Comparison of ENCODE assay signal across 15 cellular contexts in genomic region chr6:137744877-137745276, GRCh38.
DNase-seq lines count a peak whose midpoint lies in the region; ATAC-seq and TF ChIP-seq lines count a peak whose summit lies in the region.
"Had no signal": no experiment of that assay in that cellular context is flagged by ENCODE, and none has a peak within 500 bp of the region (broad histone marks: within the 10 kb centered on the region; RNA-seq: fewer than 3 reads in every experiment).

No MANE protein-coding gene starts in this region.

- ATAC-seq in GM18517 (IDR thresholded peaks at IDR 0.05; ENCODE audit: unreplicated experiment), result peak; percentile 79
- ATAC-seq in GM19467 (IDR thresholded peaks at IDR 0.05; ENCODE audit: unreplicated experiment), result peak; percentile 73
- ATAC-seq in HG02870 (IDR thresholded peaks at IDR 0.05; ENCODE audit: unreplicated experiment), result peak; percentile 65
- ATAC-seq in T-cell (replicated peaks in 1 of 4), result no peak
- ATAC-seq: left colon had no signal

- POLR2A ChIA-PET in T-cell (lab: Charles Lee), result no interaction called here

- H3K36me3 Mint-ChIP-seq in T-cell, result peaks cover 2% of the 10 kb centered on the region

- in situ Hi-C loops in GM13976 (cut with MboI; ENCODE audit: low sequenced_read_pairs, unreplicated experiment), result no loop called here

- CTCF ChIA-PET in T-cell (lab: Charles Lee), result interaction anchor here in 1 of 2 donors (0.6 kb wide), 2 partner anchors 48 to 369 kb away, joined by 3 to 5 read pairs; no protein-coding TSS in a partner anchor

- no peaks in the 10 kb centered on the region for H3K27me3 Mint-ChIP-seq in T-cell

- no peak for TF ChIP-seq CTCF in GM13976 (IDR thresholded peaks at IDR 0.05; ENCODE audit: borderline replicate concordance, control extremely low read depth, extremely low read depth, insufficient read depth, missing control alignments)

- no peak overlapping the region for H3K27ac Mint-ChIP-seq in T-cell
- H3K27ac Mint-ChIP-seq: nephron had no signal

- no peak overlapping the region for H3K4me3 Mint-ChIP-seq in T-cell
- H3K4me3 Mint-ChIP-seq: nephron had no signal

- peaks cover 0 to 32% (median 12%) of the 10 kb centered on the region in 3 donors for H3K4me1 Mint-ChIP-seq in T-cell

- H3K9me3 Mint-ChIP-seq in T-cell, result no peaks in the 10 kb centered on the region
- H3K9me3 Mint-ChIP-seq: nephron had no signal

- peak; percentile 76 for DNase-seq in Jurkat, Clone E6-1 (ENCODE audit: low read depth, low spot score)
- DNase-seq in T-cell (no peak), GM13976 (ENCODE audit: low spot score) (no peak), T-helper 2 cell (no peak)
- no peak for DNase-seq in activated CD8-positive, alpha-beta memory T cell treated with anti-CD3 and anti-CD28 coated beads for 24 hours
- DNase-seq: amygdala; C1 segment of cervical spinal cord; effector CD4-positive, alpha-beta T cell; KG1; left colon had no signal

- no peak overlapping the region for H3K4me3 ChIP-seq in Jurkat, Clone E6-1 (ENCODE audit: low read length)
- H3K4me3 ChIP-seq: smooth muscle cell had no signal

Comparison
In these comparisons a context has a peak if more than half of its experiments do, and no peak if none do; other contexts are left out.
1. ATAC-seq: peak in GM18517 (single experiment), GM19467 (single experiment) and HG02870 (single experiment); none in T-cell (0 of 4).